Comparison of ENCODE assay signal across 12 cellular contexts in genomic region chr20:51311636-51312479, GRCh38.
A peak's percentile ranks its signal among the peaks of the same experiment; 100 is the strongest.
DNase-seq lines count a peak whose midpoint lies in the region; ATAC-seq lines count a peak whose summit lies in the region.
"Had no signal": no experiment of that assay in that cellular context is flagged by ENCODE, and none has a peak within 500 bp of the region (broad histone marks: within the 10 kb centered on the region; RNA-seq: fewer than 3 reads in every experiment).

No MANE protein-coding gene starts in this region.

- H3K4me3 ChIP-seq in HUES48 (ENCODE audit: low read depth, low read length) = peak overlapping the region; percentile 54
- H3K4me3 ChIP-seq in iPS-18a (ENCODE audit: low read length) = peak overlapping the region; percentile 23
- H3K4me3 ChIP-seq: testis had no signal

- H3K27ac ChIP-seq in HUES48 (ENCODE audit: low read depth, low read length) = peak overlapping the region; percentile 93
- H3K27ac ChIP-seq in iPS-18a (ENCODE audit: low read length) = no peak overlapping the region
- H3K27ac ChIP-seq: testis had no signal

- DNase-seq in RPMI7951 (ENCODE audit: low read depth) (peak; percentile 58), renal cortical epithelial cell (ENCODE audit: low read depth) (peak; percentile 13), ureter (ENCODE audit: low spot score) (no peak)
- DNase-seq in stimulated activated CD4-positive, alpha-beta T cell treated with anti-CD3 and anti-CD28 coated beads, Interleukin-4, amount 100 ng/mL, for 24 hours = no peak
- DNase-seq: activated CD4-positive, alpha-beta T cell treated with anti-CD3 and anti-CD28 coated beads, Interleukin-2, amount 10 ng/mL, durations not matched to agents 7 days and 5 days; Kasumi-1; NCI-H2029; nephron progenitor cell; testis had no signal

- H3K36me3 ChIP-seq in HUES48 (ENCODE audit: control insufficient read depth, insufficient read depth, low read length) (no peaks in the 10 kb centered on the region), iPS-18a (ENCODE audit: control insufficient read depth, low read depth, low read length) (no peaks in the 10 kb centered on the region)

- no peak for ATAC-seq in GM19463 (IDR thresholded peaks at IDR 0.05; ENCODE audit: unreplicated experiment)

- H3K9me3 ChIP-seq in HUES48 (ENCODE audit: control insufficient read depth, insufficient read depth, low read length) (peaks cover 15% of the 10 kb centered on the region), iPS-18a (ENCODE audit: control insufficient read depth, low read depth, low read length) (no peaks in the 10 kb centered on the region)
- H3K9me3 ChIP-seq: testis had no signal

- H3K9ac ChIP-seq in HUES48 (ENCODE audit: low read depth, low read length) (peak overlapping the region; percentile 34; the same call in 1 of the 2 replicates), iPS-18a (ENCODE audit: low read length) (no peak overlapping the region)

- H3K27me3 ChIP-seq in HUES48 (ENCODE audit: control insufficient read depth, insufficient read depth, low read length) (peaks cover 3% of the 10 kb centered on the region; the same call in 1 of the 2 replicates), iPS-18a (ENCODE audit: control insufficient read depth, insufficient read depth, low read length) (peaks cover 16% of the 10 kb centered on the region)
- H3K27me3 ChIP-seq: testis had no signal

- H3K4me1 ChIP-seq in HUES48 (ENCODE audit: control insufficient read depth, insufficient read depth, low read length) (peaks cover 36% of the 10 kb centered on the region), iPS-18a (ENCODE audit: control insufficient read depth, low read depth, low read length) (peaks cover 31% of the 10 kb centered on the region)
- H3K4me1 ChIP-seq: testis had no signal

Comparison
In these comparisons a context has a peak if more than half of its experiments do, and no peak if none do; other contexts are left out.
1. DNase-seq: peak in RPMI7951 (single experiment) and renal cortical epithelial cell (single experiment); none in ureter (single experiment) and stimulated activated CD4-positive, alpha-beta T cell treated with anti-CD3 and anti-CD28 coated beads, Interleukin-4, amount 100 ng/mL, for 24 hours (single experiment).